1 cellular context compared by ENCODE assay signal in genomic region chr9:136363606-136364368, GRCh38.
TF ChIP-seq lines count a peak whose summit lies in the region.

DNLZ (minus strand) TSS chr9:136363744; CDS start chr9:136363714, 30 bp downstream.

TF ChIP-seq in K562, 482 proteins besides CTCF, POLR2A, EP300 and RAD21 (continued from another document and continues in another):
- TF ChIP-seq HBP1 (CRISPR knock-in tag; IDR thresholded peaks at IDR 0.05) (peak; percentile 55; the same call in 1 of the 2 replicates), PURB (CRISPR knock-in tag; IDR thresholded peaks at IDR 0.05; ENCODE audit: low read depth) (no peak), NBN (IDR thresholded peaks at IDR 0.05; ENCODE audit: low read depth) (no peak), ZNF239 (CRISPR knock-in tag; IDR thresholded peaks at IDR 0.05) (0 out of 2 replicates have a peak, but pooled peaks have one; percentile 31), ZNF41 (CRISPR knock-in tag; conservative IDR thresholded peaks at IDR 0.05) (0 out of 2 replicates have a peak, but pooled peaks have one; percentile 15), ELF2 (CRISPR knock-in tag; IDR thresholded peaks at IDR 0.05) (peak; percentile 100), PHF21A (IDR thresholded peaks at IDR 0.05; ENCODE audit: borderline replicate concordance, low read depth) (no peak), SLC30A9 (CRISPR knock-in tag; IDR thresholded peaks at IDR 0.05) (no peak), NCOA1 (IDR thresholded peaks at IDR 0.05; ENCODE audit: low read depth) (no peak), RCOR1 (IDR thresholded peaks at IDR 0.05; ENCODE audit: borderline replicate concordance in 1 of 2, low read depth in 2 of 2, low read length in 2 of 2) (peak in 1 of 2 experiments; percentile 60; a peak in 1 of 4 replicates), DEAF1 (CRISPR knock-in tag; IDR thresholded peaks at IDR 0.05) (peak; percentile 62), ZNF668 (CRISPR knock-in tag; IDR thresholded peaks at IDR 0.05) (no peak), SP2 (IDR thresholded peaks at IDR 0.05; ENCODE audit: extremely low read depth, low read depth, low read length, poor library complexity, severe bottlenecking) (peak; percentile 48), TBP (optimal IDR thresholded peaks at IDR 0.05; ENCODE audit: low read depth, low read length) (no peak), ZNF79 (CRISPR knock-in tag; IDR thresholded peaks at IDR 0.05; ENCODE audit: low read depth) (no peak), CSDE1 (IDR thresholded peaks at IDR 0.05) (no peak; a peak in 1 of 4 replicates), E2F1 (CRISPR knock-in tag; IDR thresholded peaks at IDR 0.05) (peak; percentile 95), ZFP1 (CRISPR knock-in tag; IDR thresholded peaks at IDR 0.05) (0 out of 2 replicates have a peak, but pooled peaks have one; percentile 69), HMG20A (CRISPR knock-in tag; conservative IDR thresholded peaks at IDR 0.05) (no peak), PATZ1 (CRISPR knock-in tag; IDR thresholded peaks at IDR 0.05; ENCODE audit: borderline replicate concordance) (no peak), ZFP30 (CRISPR knock-in tag; IDR thresholded peaks at IDR 0.05; ENCODE audit: borderline replicate concordance) (no peak), ZFPM2 (CRISPR knock-in tag; IDR thresholded peaks at IDR 0.05) (peak; percentile 78; the same call in 1 of the 2 replicates), ZNF436 (CRISPR knock-in tag; IDR thresholded peaks at IDR 0.05) (no peak), RUNX1 (IDR thresholded peaks at IDR 0.05; ENCODE audit: low read depth) (0 out of 2 replicates have a peak, but pooled peaks have one; percentile 20), IRF1 (CRISPR knock-in tag; IDR thresholded peaks at IDR 0.05; ENCODE audit: borderline replicate concordance) (no peak; the same call in 1 of the 2 replicates), FUS (optimal IDR thresholded peaks at IDR 0.05; ENCODE audit: low read depth, low read length) (peak; percentile 97), MEF2D (tag; conservative IDR thresholded peaks at IDR 0.05; ENCODE audit: low read depth) (no peak), THRAP3 (IDR thresholded peaks at IDR 0.05; ENCODE audit: borderline replicate concordance) (no peak), ZNF695 (CRISPR knock-in tag; IDR thresholded peaks at IDR 0.05) (0 out of 2 replicates have a peak, but pooled peaks have one; percentile 12), ZNF766 (CRISPR knock-in tag; conservative IDR thresholded peaks at IDR 0.05) (peak; percentile 75; the same call in 1 of the 2 replicates), GTF2B (IDR thresholded peaks at IDR 0.05; ENCODE audit: extremely low read depth, insufficient read length) (no peak), SUPT5H (IDR thresholded peaks at IDR 0.05) (peak; percentile 32), ETV1 (tag; conservative IDR thresholded peaks at IDR 0.05; ENCODE audit: low read depth) (peak; percentile 62; the same call in 1 of the 2 replicates), POLR2H (tag; IDR thresholded peaks at IDR 0.05; ENCODE audit: low read depth) (no peak; the same call in none of the 2 replicates), HIVEP1 (CRISPR knock-in tag; IDR thresholded peaks at IDR 0.05) (no peak), TCF3 (CRISPR knock-in tag; IDR thresholded peaks at IDR 0.05) (peak; percentile 46; the same call in 1 of the 2 replicates), SIN3B (IDR thresholded peaks at IDR 0.05; ENCODE audit: low read depth) (peak; percentile 7; the same call in 1 of the 2 replicates), ZNF24 (IDR thresholded peaks at IDR 0.05) (no peak; the same call in 1 of the 2 replicates), SAP30 (IDR thresholded peaks at IDR 0.05; ENCODE audit: borderline replicate concordance, insufficient read depth, low read depth, low read length, poor library complexity, severe bottlenecking) (peak; percentile 93), TRIM24 (IDR thresholded peaks at IDR 0.05) (peak in 1 of 2 experiments; percentile 19; a peak in 1 of 4 replicates), XRCC5 (IDR thresholded peaks at IDR 0.05; ENCODE audit: low read depth, low read length) (peak; percentile 47; the same call in 1 of the 2 replicates), ZNF212 (CRISPR knock-in tag; IDR thresholded peaks at IDR 0.05) (0 out of 2 replicates have a peak, but pooled peaks have one; percentile 22), CTCFL (IDR thresholded peaks at IDR 0.05; ENCODE audit: borderline replicate concordance, insufficient read depth, low read depth, low read length, poor library complexity, severe bottlenecking) (peak; percentile 100), ZBTB9 (CRISPR knock-in tag; IDR thresholded peaks at IDR 0.05) (peak; percentile 65; the same call in 1 of the 2 replicates), TGIF2 (CRISPR knock-in tag; IDR thresholded peaks at IDR 0.05) (no peak; the same call in 1 of the 2 replicates), MTF1 (CRISPR knock-in tag; IDR thresholded peaks at IDR 0.05; ENCODE audit: borderline replicate concordance) (no peak), TCF7 (IDR thresholded peaks at IDR 0.05; ENCODE audit: borderline replicate concordance) (no peak), ASH1L (IDR thresholded peaks at IDR 0.05; ENCODE audit: borderline replicate concordance, low read depth, partially characterized antibody) (no peak), ZC3H11A (IDR thresholded peaks at IDR 0.05; ENCODE audit: low read depth, low read length) (no peak), ATF4 (CRISPR knock-in tag; IDR thresholded peaks at IDR 0.05) (0 out of 2 replicates have a peak, but pooled peaks have one; percentile 19), ERF (CRISPR knock-in tag; IDR thresholded peaks at IDR 0.05) (peak; percentile 95), CBFA2T2 (conservative IDR thresholded peaks at IDR 0.05) (no peak), CLOCK (CRISPR knock-in tag; IDR thresholded peaks at IDR 0.05; ENCODE audit: borderline replicate concordance) (no peak), SMAD3 (CRISPR knock-in tag; conservative IDR thresholded peaks at IDR 0.05) (peak; percentile 70; the same call in 1 of the 2 replicates), SRSF1 (IDR thresholded peaks at IDR 0.05; ENCODE audit: low read depth, low read length) (peak; percentile 33; the same call in 1 of the 2 replicates), RBM22 (IDR thresholded peaks at IDR 0.05; ENCODE audit: low read depth, low read length, poor library complexity, severe bottlenecking) (no peak), ZNF263 (CRISPR knock-in tag; IDR thresholded peaks at IDR 0.05; ENCODE audit: borderline replicate concordance) (peak; percentile 84)
